ENCODE assay signal across 35 cellular contexts in genomic region chr9:81906656-81907055, GRCh38. TPM values are rescaled to one million over a fixed set of nuclear protein-coding genes. Genes with fewer than 3 reads are reported as not detected.
DNase-seq lines count a peak whose midpoint lies in the region; FAIRE-seq and TF ChIP-seq lines count a peak whose summit lies in the region.
"Had no signal": no experiment of that assay in that cellular context is flagged by ENCODE, and none has a peak within 500 bp of the region (broad histone marks: within the 10 kb centered on the region; RNA-seq: fewer than 3 reads in every experiment).

No MANE protein-coding gene starts in this region.

- H3K9ac ChIP-seq in astrocyte (ENCODE audit: low read length) (no peak overlapping the region), fibroblast of lung (ENCODE audit: insufficient read depth, low read length) (no peak overlapping the region)

- no peak overlapping the region for H3K4me3 Mint-ChIP-seq in astrocyte (ENCODE audit: unreplicated experiment)
- H3K4me3 Mint-ChIP-seq: activated naive CD4-positive, alpha-beta T cell treated with anti-CD3 and anti-CD28 coated beads for 36 hours; activated T-cell treated with anti-CD3 and anti-CD28 coated beads, Interleukin-2, amount 50 U/mL, for 72 hours; CD8-positive, alpha-beta memory T cell; natural killer cell treated with Interleukin-12 subunit alpha and Interleukin-12 subunit beta and Interleukin-15 and Interleukin-18, amount 100 ng/mL, for 72 hours had no signal

- H3K4me1 Mint-ChIP-seq in astrocyte (ENCODE audit: low read depth, unreplicated experiment): peaks cover 6% of the 10 kb centered on the region
- H3K4me1 Mint-ChIP-seq: CD8-positive, alpha-beta memory T cell had no signal

- no peaks in the 10 kb centered on the region for H3K4me1 ChIP-seq in astrocyte (ENCODE audit: insufficient read depth, low read length)
- no peaks in the 10 kb centered on the region for H3K4me1 ChIP-seq in fibroblast of lung (ENCODE audit: control insufficient read depth, extremely low read depth, insufficient read depth, low read length)
- H3K4me1 ChIP-seq: A549, BE2C, Peyer's patch, transverse colon had no signal

- H3K27me3 ChIP-seq in astrocyte (ENCODE audit: insufficient read depth, low read length) (no peaks in the 10 kb centered on the region), fibroblast of lung (ENCODE audit: control insufficient read depth, insufficient read depth, low read length) (no peaks in the 10 kb centered on the region)
- H3K27me3 ChIP-seq: BE2C, Peyer's patch, transverse colon had no signal

- DNase-seq in AG04449 (ENCODE audit: low read depth, low spot score) (peak; percentile 19), HS-5 (ENCODE audit: low read depth) (peak; percentile 33), astrocyte (ENCODE audit: low read depth) (peak; percentile 62), fibroblast of lung (ENCODE audit: low read depth in 2 of 2) (peak; percentile 58 to 71), NCI-H82 (lab: John Stamatoyannopoulos, UW) (no peak)
- no peak for DNase-seq in stimulated activated CD4-positive, alpha-beta T cell treated with anti-CD3 and anti-CD28 coated beads, Interleukin-15, amount 100 ng/mL, for 24 hours
- DNase-seq in stimulated activated naive CD4-positive, alpha-beta T cell (lab: John Stamatoyannopoulos, UW): no peak
- no peak for DNase-seq in stimulated activated CD4-positive, alpha-beta T cell treated with anti-CD3 and anti-CD28 coated beads, Interleukin-4, amount 100 ng/mL, for 24 hours
- DNase-seq: activated CD4-positive, alpha-beta T cell treated with anti-CD3 and anti-CD28 coated beads, Interleukin-2, amount 50 U/mL, for 4 hours; activated naive CD4-positive, alpha-beta T cell treated with anti-CD3 and anti-CD28 coated beads for 36 hours; activated T-cell treated with anti-CD3 and anti-CD28 coated beads, Interleukin-2, amount 50 U/mL, for 72 hours; amniotic stem cell; BE2C; CD8-positive, alpha-beta memory T cell; central memory CD4-positive, alpha-beta T cell; dermis blood vessel endothelial cell; DMS 273 treated with DMSO at 0.1 percent for 48 hours; glutamatergic neuron; GOT3; KG1; mucosa of descending colon; NCI-H1436 treated with DMSO at 0.1 percent for 48 hours; NCI-H2107; Peyer's patch; SIG-M5; transverse colon had no signal

- H3K36me3 Mint-ChIP-seq in astrocyte (ENCODE audit: low read depth, unreplicated experiment): no peaks in the 10 kb centered on the region
- H3K36me3 Mint-ChIP-seq: CD8-positive, alpha-beta memory T cell; natural killer cell treated with Interleukin-12 subunit alpha and Interleukin-12 subunit beta and Interleukin-15 and Interleukin-18, amount 100 ng/mL, for 72 hours had no signal

- no peak overlapping the region for H3K4me2 ChIP-seq in astrocyte (ENCODE audit: low read length)
- no peak overlapping the region for H3K4me2 ChIP-seq in fibroblast of lung (ENCODE audit: extremely low read depth, insufficient read depth, low read length)
- H3K4me2 ChIP-seq: A549, smooth muscle cell had no signal

- no peak overlapping the region for H3K27ac ChIP-seq in astrocyte (ENCODE audit: low read depth, low read length)
- no peak overlapping the region for H3K27ac ChIP-seq in fibroblast of lung (ENCODE audit: insufficient read depth, low read length)
- H3K27ac ChIP-seq: A549, Peyer's patch, transverse colon had no signal

- peaks cover 4% of the 10 kb centered on the region for H3K9me3 Mint-ChIP-seq in astrocyte (ENCODE audit: unreplicated experiment)
- H3K9me3 Mint-ChIP-seq: activated naive CD4-positive, alpha-beta T cell treated with anti-CD3 and anti-CD28 coated beads for 36 hours; natural killer cell treated with Interleukin-12 subunit alpha and Interleukin-12 subunit beta and Interleukin-15 and Interleukin-18, amount 100 ng/mL, for 72 hours had no signal

- H2AFZ ChIP-seq in astrocyte (ENCODE audit: low read depth, low read length) (no peak overlapping the region), fibroblast of lung (ENCODE audit: low read length) (no peak overlapping the region)

- H3K9me3 ChIP-seq in astrocyte (ENCODE audit: insufficient read depth, low read depth, low read length) (no peaks in the 10 kb centered on the region), fibroblast of lung (ENCODE audit: control insufficient read depth, insufficient read depth, low read depth, low read length) (no peaks in the 10 kb centered on the region)
- H3K9me3 ChIP-seq: A549, BE2C, mucosa of descending colon, Peyer's patch, transverse colon had no signal

- H4K20me1 ChIP-seq in astrocyte (ENCODE audit: insufficient read depth, low read length) (no peaks in the 10 kb centered on the region), fibroblast of lung (ENCODE audit: control insufficient read depth, extremely low read depth, insufficient read depth, low read length) (no peaks in the 10 kb centered on the region)

- H3K36me3 ChIP-seq in astrocyte (ENCODE audit: insufficient read depth, low read length): no peaks in the 10 kb centered on the region
- H3K36me3 ChIP-seq in fibroblast of lung (ENCODE audit: control insufficient read depth, insufficient read depth, low read length): no peaks in the 10 kb centered on the region
- H3K36me3 ChIP-seq: BE2C, Peyer's patch, transverse colon had no signal

- H3K79me2 ChIP-seq in astrocyte (ENCODE audit: insufficient read depth, low read length): no peaks in the 10 kb centered on the region
- H3K79me2 ChIP-seq in fibroblast of lung (ENCODE audit: control insufficient read depth, insufficient read depth, low read length): no peaks in the 10 kb centered on the region

- no peak overlapping the region for H3K27ac Mint-ChIP-seq in astrocyte (ENCODE audit: unreplicated experiment)
- H3K27ac Mint-ChIP-seq: activated naive CD4-positive, alpha-beta T cell treated with anti-CD3 and anti-CD28 coated beads for 36 hours; activated T-cell treated with anti-CD3 and anti-CD28 coated beads, Interleukin-2, amount 50 U/mL, for 72 hours; natural killer cell treated with Interleukin-12 subunit alpha and Interleukin-12 subunit beta and Interleukin-15 and Interleukin-18, amount 100 ng/mL, for 72 hours had no signal

- TF ChIP-seq CTCF in AG04449 (IDR thresholded peaks at IDR 0.05; ENCODE audit: insufficient read depth, low read length, missing control alignments) (no peak), astrocyte (IDR thresholded peaks at IDR 0.05; ENCODE audit: insufficient read depth, low read depth, low read length) (no peak), fibroblast of lung (conservative IDR thresholded peaks at IDR 0.05 in 1 of 2, IDR thresholded peaks at IDR 0.05 in 1 of 2; ENCODE audit: low read depth in 1 of 2, low read length in 2 of 2) (no peak)

- CTCF ChIA-PET in AG04449 (lab: Yijun Ruan, JAX): no interaction called here

- H3K27me3 Mint-ChIP-seq in astrocyte (ENCODE audit: low read depth, unreplicated experiment): peaks cover 5% of the 10 kb centered on the region
- H3K27me3 Mint-ChIP-seq: natural killer cell treated with Interleukin-12 subunit alpha and Interleukin-12 subunit beta and Interleukin-15 and Interleukin-18, amount 100 ng/mL, for 72 hours had no signal

- no peak for FAIRE-seq in astrocyte (lab: Jason Lieb, UNC)
- FAIRE-seq: A549, endometrium, HTR-8/SVneo had no signal

- no peak overlapping the region for H3K4me3 ChIP-seq in AG04449 (ENCODE audit: low read depth, low read length)
- H3K4me3 ChIP-seq in astrocyte (ENCODE audit: insufficient read depth, low read depth, low read length): no peak overlapping the region
- H3K4me3 ChIP-seq in fibroblast of lung (replicated peaks in 1 of 4; ENCODE audit: control extremely low read depth in 1 of 4, insufficient read depth in 1 of 4, low read depth in 3 of 4, low read length in 4 of 4): no peak overlapping the region
- H3K4me3 ChIP-seq: A549, mucosa of descending colon, Peyer's patch, smooth muscle cell, transverse colon had no signal

- POLR2A ChIA-PET in AG04449 (lab: Yijun Ruan, JAX): no interaction called here

RNA-seq across cellular contexts. Expression of gene SPATA31D4, which starts 21.6 kb away (rescaled TPM):
- not detected in 2 replicates for total RNA-seq in astrocyte
- not detected in 2 replicates for total RNA-seq in fibroblast of lung
- polyA plus RNA-seq in fibroblast of lung: not detected in 2 replicates
- not detected in 2 replicates for polyA plus RNA-seq in fibroblast of lung (2012)
- not detected in 2 replicates for polyA minus RNA-seq in fibroblast of lung (ENCODE audit: low replicate concordance)
- total RNA-seq: activated naive CD4-positive, alpha-beta T cell treated with anti-CD3 and anti-CD28 coated beads for 36 hours; activated T-cell treated with anti-CD3 and anti-CD28 coated beads, Interleukin-2, amount 50 U/mL, for 72 hours; CD8-positive, alpha-beta memory T cell; dermis blood vessel endothelial cell; kidney epithelial cell; lower leg skin; mucosa of descending colon; natural killer cell treated with Interleukin-12 subunit alpha and Interleukin-12 subunit beta and Interleukin-15 and Interleukin-18, amount 100 ng/mL, for 72 hours; NCI-H460; osteocyte; Peyer's patch; smooth muscle cell; transverse colon had no signal
- polyA plus RNA-seq: A549; CD8-positive, alpha-beta memory T cell; smooth muscle cell had no signal

RNA-seq across cellular contexts. Expression of gene SPATA31D3, which starts 36.6 kb away (rescaled TPM):
- not detected in 2 replicates for total RNA-seq in astrocyte
- total RNA-seq in fibroblast of lung: not detected in 2 replicates
- not detected in 2 replicates for polyA plus RNA-seq in fibroblast of lung
- polyA plus RNA-seq in fibroblast of lung (2012): not detected in 2 replicates
- polyA minus RNA-seq in fibroblast of lung (ENCODE audit: low replicate concordance): not detected in 2 replicates
- total RNA-seq: activated naive CD4-positive, alpha-beta T cell treated with anti-CD3 and anti-CD28 coated beads for 36 hours; activated T-cell treated with anti-CD3 and anti-CD28 coated beads, Interleukin-2, amount 50 U/mL, for 72 hours; CD8-positive, alpha-beta memory T cell; dermis blood vessel endothelial cell; kidney epithelial cell; lower leg skin; mucosa of descending colon; natural killer cell treated with Interleukin-12 subunit alpha and Interleukin-12 subunit beta and Interleukin-15 and Interleukin-18, amount 100 ng/mL, for 72 hours; NCI-H460; osteocyte; Peyer's patch; smooth muscle cell; transverse colon had no signal
- polyA plus RNA-seq: A549; CD8-positive, alpha-beta memory T cell; smooth muscle cell had no signal

Comparison
In these comparisons a context has a peak if more than half of its experiments do, and no peak if none do; other contexts are left out.
1. DNase-seq: peak in AG04449 (single experiment), HS-5 (single experiment), astrocyte (single experiment) and fibroblast of lung (2 of 2); none in stimulated activated CD4-positive, alpha-beta T cell treated with anti-CD3 and anti-CD28 coated beads, Interleukin-15, amount 100 ng/mL, for 24 hours (single experiment), stimulated activated naive CD4-positive, alpha-beta T cell (0 of 6), NCI-H82 (single experiment) and stimulated activated CD4-positive, alpha-beta T cell treated with anti-CD3 and anti-CD28 coated beads, Interleukin-4, amount 100 ng/mL, for 24 hours (single experiment).